1 cellular context compared by ENCODE assay signal in the genomic region with DNA sequence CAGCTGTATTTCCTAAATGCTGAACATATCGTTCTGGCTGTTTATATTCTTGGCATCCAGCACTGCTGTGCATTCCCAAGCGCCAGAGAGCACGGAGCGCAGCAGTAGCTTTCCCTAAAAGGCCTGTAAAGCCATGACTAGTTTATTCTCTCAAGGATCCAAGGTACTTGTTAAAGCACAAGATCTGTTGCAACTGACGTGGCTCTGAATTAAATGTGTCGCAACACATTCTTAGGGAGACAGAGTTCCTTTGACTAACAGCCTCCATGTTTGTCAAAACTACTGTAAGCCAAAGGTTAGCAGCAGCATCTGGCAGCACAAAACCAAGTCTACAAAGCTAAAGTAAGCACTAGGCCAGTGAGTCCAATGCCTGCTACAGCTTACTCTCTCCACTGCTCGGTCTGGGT.
TF ChIP-seq lines count a peak whose summit lies in the region.

No MANE protein-coding gene starts in this region.

TF ChIP-seq in HepG2, 621 proteins besides CTCF, POLR2A, EP300 and RAD21 (continued from another document and continues in another):
- TF ChIP-seq, protein P1, sequence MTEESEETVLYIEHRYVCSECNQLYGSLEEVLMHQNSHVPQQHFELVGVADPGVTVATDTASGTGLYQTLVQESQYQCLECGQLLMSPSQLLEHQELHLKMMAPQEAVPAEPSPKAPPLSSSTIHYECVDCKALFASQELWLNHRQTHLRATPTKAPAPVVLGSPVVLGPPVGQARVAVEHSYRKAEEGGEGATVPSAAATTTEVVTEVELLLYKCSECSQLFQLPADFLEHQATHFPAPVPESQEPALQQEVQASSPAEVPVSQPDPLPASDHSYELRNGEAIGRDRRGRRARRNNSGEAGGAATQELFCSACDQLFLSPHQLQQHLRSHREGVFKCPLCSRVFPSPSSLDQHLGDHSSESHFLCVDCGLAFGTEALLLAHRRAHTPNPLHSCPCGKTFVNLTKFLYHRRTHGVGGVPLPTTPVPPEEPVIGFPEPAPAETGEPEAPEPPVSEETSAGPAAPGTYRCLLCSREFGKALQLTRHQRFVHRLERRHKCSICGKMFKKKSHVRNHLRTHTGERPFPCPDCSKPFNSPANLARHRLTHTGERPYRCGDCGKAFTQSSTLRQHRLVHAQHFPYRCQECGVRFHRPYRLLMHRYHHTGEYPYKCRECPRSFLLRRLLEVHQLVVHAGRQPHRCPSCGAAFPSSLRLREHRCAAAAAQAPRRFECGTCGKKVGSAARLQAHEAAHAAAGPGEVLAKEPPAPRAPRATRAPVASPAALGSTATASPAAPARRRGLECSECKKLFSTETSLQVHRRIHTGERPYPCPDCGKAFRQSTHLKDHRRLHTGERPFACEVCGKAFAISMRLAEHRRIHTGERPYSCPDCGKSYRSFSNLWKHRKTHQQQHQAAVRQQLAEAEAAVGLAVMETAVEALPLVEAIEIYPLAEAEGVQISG (CRISPR knock-in tag; IDR thresholded peaks at IDR 0.05), result peak; percentile 54; the same call in 1 of the 2 replicates
- TF ChIP-seq YEATS4 (CRISPR knock-in tag; IDR thresholded peaks at IDR 0.05; ENCODE audit: borderline replicate concordance) (peak; percentile 28; the same call in 1 of the 2 replicates), PAXIP1 (CRISPR knock-in tag; conservative IDR thresholded peaks at IDR 0.05) (peak; percentile 68), RBFOX2 (IDR thresholded peaks at IDR 0.05; ENCODE audit: low read depth, low read length) (peak; percentile 44; the same call in 1 of the 2 replicates), ZSCAN29 (CRISPR knock-in tag; conservative IDR thresholded peaks at IDR 0.05) (no peak), ELF3 (CRISPR knock-in tag; IDR thresholded peaks at IDR 0.05) (peak; percentile 47; the same call in 1 of the 2 replicates), ZNF441 (CRISPR knock-in tag; IDR thresholded peaks at IDR 0.05; ENCODE audit: borderline replicate concordance) (0 out of 2 replicates have a peak, but pooled peaks have one; percentile 40), HNF4G (IDR thresholded peaks at IDR 0.05; ENCODE audit: borderline replicate concordance, low read depth, low read length) (peak; percentile 85), HNF4G (CRISPR knock-in tag; IDR thresholded peaks at IDR 0.05; ENCODE audit: borderline replicate concordance, low read depth) (no peak), ATF7-NPFF (CRISPR knock-in tag; IDR thresholded peaks at IDR 0.05; ENCODE audit: low read depth) (no peak), HOXA3 (CRISPR knock-in tag; IDR thresholded peaks at IDR 0.05) (peak; percentile 96), HOXA5 (CRISPR knock-in tag; IDR thresholded peaks at IDR 0.05) (peak; percentile 75; the same call in 1 of the 2 replicates), ZNF562 (CRISPR knock-in tag; IDR thresholded peaks at IDR 0.05; ENCODE audit: borderline replicate concordance) (no peak), GABPB1 (CRISPR knock-in tag; IDR thresholded peaks at IDR 0.05) (peak; percentile 41; the same call in 1 of the 2 replicates), ZNF260 (CRISPR knock-in tag; IDR thresholded peaks at IDR 0.05; ENCODE audit: borderline replicate concordance, low read depth) (no peak), PPARG (CRISPR knock-in tag; conservative IDR thresholded peaks at IDR 0.05) (peak; percentile 96), NCOA2 (CRISPR knock-in tag; IDR thresholded peaks at IDR 0.05) (peak; percentile 79), SSRP1 (CRISPR knock-in tag; IDR thresholded peaks at IDR 0.05) (peak; percentile 58; the same call in 1 of the 2 replicates), REPIN1 (CRISPR knock-in tag; IDR thresholded peaks at IDR 0.05; ENCODE audit: borderline replicate concordance, low read depth) (peak; percentile 52; the same call in 1 of the 2 replicates), ZMAT3 (CRISPR knock-in tag; conservative IDR thresholded peaks at IDR 0.05) (no peak), MXD4 (CRISPR knock-in tag; IDR thresholded peaks at IDR 0.05) (no peak), HDAC2 (CRISPR knock-in tag; IDR thresholded peaks at IDR 0.05) (peak; percentile 81), XRCC5 (optimal IDR thresholded peaks at IDR 0.05; ENCODE audit: low read length) (peak; percentile 49), ZBTB42 (CRISPR knock-in tag; IDR thresholded peaks at IDR 0.05) (0 out of 2 replicates have a peak, but pooled peaks have one; percentile 82), GATAD1 (CRISPR knock-in tag; IDR thresholded peaks at IDR 0.05) (0 out of 2 replicates have a peak, but pooled peaks have one; percentile 41), BRD4 (CRISPR knock-in tag; IDR thresholded peaks at IDR 0.05) (peak; percentile 85), KLF16 (CRISPR knock-in tag; IDR thresholded peaks at IDR 0.05) (peak in 1 of 2 experiments; percentile 63; a peak in 1 of 4 replicates), SYNCRIP (IDR thresholded peaks at IDR 0.05; ENCODE audit: insufficient read depth, low read depth, low read length) (no peak), ATAD3A (CRISPR knock-in tag; IDR thresholded peaks at IDR 0.05) (no peak), PCBP1 (IDR thresholded peaks at IDR 0.05; ENCODE audit: borderline replicate concordance, low read depth, low read length) (no peak), FOSL2 (CRISPR knock-in tag; IDR thresholded peaks at IDR 0.05) (peak; percentile 70), HBP1 (CRISPR knock-in tag; IDR thresholded peaks at IDR 0.05; ENCODE audit: low read depth) (peak; percentile 48; the same call in 1 of the 2 replicates)
- TF ChIP-seq, protein P2, sequence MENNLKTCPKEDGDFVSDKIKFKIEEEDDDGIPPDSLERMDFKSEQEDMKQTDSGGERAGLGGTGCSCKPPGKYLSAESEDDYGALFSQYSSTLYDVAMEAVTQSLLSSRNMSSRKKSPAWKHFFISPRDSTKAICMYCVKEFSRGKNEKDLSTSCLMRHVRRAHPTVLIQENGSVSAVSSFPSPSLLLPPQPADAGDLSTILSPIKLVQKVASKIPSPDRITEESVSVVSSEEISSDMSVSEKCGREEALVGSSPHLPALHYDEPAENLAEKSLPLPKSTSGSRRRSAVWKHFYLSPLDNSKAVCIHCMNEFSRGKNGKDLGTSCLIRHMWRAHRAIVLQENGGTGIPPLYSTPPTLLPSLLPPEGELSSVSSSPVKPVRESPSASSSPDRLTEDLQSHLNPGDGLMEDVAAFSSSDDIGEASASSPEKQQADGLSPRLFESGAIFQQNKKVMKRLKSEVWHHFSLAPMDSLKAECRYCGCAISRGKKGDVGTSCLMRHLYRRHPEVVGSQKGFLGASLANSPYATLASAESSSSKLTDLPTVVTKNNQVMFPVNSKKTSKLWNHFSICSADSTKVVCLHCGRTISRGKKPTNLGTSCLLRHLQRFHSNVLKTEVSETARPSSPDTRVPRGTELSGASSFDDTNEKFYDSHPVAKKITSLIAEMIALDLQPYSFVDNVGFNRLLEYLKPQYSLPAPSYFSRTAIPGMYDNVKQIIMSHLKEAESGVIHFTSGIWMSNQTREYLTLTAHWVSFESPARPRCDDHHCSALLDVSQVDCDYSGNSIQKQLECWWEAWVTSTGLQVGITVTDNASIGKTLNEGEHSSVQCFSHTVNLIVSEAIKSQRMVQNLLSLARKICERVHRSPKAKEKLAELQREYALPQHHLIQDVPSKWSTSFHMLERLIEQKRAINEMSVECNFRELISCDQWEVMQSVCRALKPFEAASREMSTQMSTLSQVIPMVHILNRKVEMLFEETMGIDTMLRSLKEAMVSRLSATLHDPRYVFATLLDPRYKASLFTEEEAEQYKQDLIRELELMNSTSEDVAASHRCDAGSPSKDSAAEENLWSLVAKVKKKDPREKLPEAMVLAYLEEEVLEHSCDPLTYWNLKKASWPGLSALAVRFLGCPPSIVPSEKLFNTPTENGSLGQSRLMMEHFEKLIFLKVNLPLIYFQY (CRISPR knock-in tag; IDR thresholded peaks at IDR 0.05; ENCODE audit: borderline replicate concordance), result 0 out of 2 replicates have a peak, but pooled peaks have one; percentile 21
- TF ChIP-seq, protein P3, sequence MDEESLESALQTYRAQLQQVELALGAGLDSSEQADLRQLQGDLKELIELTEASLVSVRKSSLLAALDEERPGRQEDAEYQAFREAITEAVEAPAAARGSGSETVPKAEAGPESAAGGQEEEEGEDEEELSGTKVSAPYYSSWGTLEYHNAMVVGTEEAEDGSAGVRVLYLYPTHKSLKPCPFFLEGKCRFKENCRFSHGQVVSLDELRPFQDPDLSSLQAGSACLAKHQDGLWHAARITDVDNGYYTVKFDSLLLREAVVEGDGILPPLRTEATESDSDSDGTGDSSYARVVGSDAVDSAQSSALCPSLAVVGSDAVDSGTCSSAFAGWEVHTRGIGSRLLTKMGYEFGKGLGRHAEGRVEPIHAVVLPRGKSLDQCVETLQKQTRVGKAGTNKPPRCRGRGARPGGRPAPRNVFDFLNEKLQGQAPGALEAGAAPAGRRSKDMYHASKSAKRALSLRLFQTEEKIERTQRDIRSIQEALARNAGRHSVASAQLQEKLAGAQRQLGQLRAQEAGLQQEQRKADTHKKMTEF (CRISPR knock-in tag; IDR thresholded peaks at IDR 0.05), result peak; percentile 55; the same call in 1 of the 2 replicates
- TF ChIP-seq, protein P4, sequence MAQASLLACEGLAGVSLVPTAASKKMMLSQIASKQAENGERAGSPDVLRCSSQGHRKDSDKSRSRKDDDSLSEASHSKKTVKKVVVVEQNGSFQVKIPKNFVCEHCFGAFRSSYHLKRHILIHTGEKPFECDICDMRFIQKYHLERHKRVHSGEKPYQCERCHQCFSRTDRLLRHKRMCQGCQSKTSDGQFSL (CRISPR knock-in tag; IDR thresholded peaks at IDR 0.05), result no peak
- TF ChIP-seq, protein P5, sequence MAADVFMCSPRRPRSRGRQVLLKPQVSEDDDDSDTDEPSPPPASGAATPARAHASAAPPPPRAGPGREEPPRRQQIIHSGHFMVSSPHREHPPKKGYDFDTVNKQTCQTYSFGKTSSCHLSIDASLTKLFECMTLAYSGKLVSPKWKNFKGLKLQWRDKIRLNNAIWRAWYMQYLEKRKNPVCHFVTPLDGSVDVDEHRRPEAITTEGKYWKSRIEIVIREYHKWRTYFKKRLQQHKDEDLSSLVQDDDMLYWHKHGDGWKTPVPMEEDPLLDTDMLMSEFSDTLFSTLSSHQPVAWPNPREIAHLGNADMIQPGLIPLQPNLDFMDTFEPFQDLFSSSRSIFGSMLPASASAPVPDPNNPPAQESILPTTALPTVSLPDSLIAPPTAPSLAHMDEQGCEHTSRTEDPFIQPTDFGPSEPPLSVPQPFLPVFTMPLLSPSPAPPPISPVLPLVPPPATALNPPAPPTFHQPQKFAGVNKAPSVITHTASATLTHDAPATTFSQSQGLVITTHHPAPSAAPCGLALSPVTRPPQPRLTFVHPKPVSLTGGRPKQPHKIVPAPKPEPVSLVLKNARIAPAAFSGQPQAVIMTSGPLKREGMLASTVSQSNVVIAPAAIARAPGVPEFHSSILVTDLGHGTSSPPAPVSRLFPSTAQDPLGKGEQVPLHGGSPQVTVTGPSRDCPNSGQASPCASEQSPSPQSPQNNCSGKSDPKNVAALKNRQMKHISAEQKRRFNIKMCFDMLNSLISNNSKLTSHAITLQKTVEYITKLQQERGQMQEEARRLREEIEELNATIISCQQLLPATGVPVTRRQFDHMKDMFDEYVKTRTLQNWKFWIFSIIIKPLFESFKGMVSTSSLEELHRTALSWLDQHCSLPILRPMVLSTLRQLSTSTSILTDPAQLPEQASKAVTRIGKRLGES (CRISPR knock-in tag; IDR thresholded peaks at IDR 0.05; ENCODE audit: borderline replicate concordance), result no peak
- TF ChIP-seq, protein P6, sequence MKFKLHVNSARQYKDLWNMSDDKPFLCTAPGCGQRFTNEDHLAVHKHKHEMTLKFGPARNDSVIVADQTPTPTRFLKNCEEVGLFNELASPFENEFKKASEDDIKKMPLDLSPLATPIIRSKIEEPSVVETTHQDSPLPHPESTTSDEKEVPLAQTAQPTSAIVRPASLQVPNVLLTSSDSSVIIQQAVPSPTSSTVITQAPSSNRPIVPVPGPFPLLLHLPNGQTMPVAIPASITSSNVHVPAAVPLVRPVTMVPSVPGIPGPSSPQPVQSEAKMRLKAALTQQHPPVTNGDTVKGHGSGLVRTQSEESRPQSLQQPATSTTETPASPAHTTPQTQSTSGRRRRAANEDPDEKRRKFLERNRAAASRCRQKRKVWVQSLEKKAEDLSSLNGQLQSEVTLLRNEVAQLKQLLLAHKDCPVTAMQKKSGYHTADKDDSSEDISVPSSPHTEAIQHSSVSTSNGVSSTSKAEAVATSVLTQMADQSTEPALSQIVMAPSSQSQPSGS (CRISPR knock-in tag; IDR thresholded peaks at IDR 0.05), result peak; percentile 65
